ENCODE assay signal across 1 cellular context in the genomic region with DNA sequence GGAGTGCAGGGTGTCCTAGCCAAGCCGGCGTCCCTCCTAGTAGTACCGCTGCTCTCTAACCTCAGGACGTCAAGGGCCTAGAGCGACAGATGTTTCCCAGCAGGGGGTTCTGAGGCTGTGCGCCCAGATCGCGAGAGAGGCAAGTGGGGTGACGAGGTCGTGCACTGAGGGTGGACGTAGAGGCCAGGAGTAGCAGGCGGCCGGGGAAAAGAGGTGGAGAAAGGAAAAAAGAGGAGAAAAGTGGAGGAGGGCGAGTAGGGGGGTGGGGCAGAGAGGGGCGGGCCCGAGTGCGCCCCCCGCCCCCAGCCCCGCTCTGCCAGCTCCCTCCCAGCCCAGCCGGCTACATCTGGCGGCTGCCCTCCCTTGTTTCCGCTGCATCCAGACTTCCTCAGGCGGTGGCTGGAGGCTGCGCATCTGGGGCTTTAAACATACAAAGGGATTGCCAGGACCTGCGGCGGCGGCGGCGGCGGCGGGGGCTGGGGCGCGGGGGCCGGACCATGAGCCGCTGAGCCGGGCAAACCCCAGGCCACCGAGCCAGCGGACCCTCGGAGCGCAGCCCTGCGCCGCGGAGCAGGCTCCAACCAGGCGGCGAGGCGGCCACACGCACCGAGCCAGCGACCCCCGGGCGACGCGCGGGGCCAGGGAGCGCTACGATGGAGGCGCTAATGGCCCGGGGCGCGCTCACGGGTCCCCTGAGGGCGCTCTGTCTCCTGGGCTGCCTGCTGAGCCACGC.
TF ChIP-seq lines count a peak whose summit lies in the region.

A gene (plus strand): TSS at position 372 of the 733 bp plus-strand sequence. CDS start 282 bp downstream, at position 654.

TF ChIP-seq in H1, 55 proteins besides CTCF, POLR2A, EP300 and RAD21:
- no peak for TF ChIP-seq TAF1 (IDR thresholded peaks at IDR 0.05; ENCODE audit: low read depth, low read length)
- TF ChIP-seq CBX5 (IDR thresholded peaks at IDR 0.05; ENCODE audit: low read depth, low read length), result no peak
- TF ChIP-seq, protein P1, sequence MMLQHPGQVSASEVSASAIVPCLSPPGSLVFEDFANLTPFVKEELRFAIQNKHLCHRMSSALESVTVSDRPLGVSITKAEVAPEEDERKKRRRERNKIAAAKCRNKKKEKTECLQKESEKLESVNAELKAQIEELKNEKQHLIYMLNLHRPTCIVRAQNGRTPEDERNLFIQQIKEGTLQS (IDR thresholded peaks at IDR 0.05; ENCODE audit: insufficient read depth, low read depth, low read length), result no peak
- no peak for TF ChIP-seq BACH1 (IDR thresholded peaks at IDR 0.05; ENCODE audit: low read length)
- no peak for TF ChIP-seq POU5F1 (IDR thresholded peaks at IDR 0.05; ENCODE audit: low read depth, low read length)
- TF ChIP-seq HDAC2 (IDR thresholded peaks at IDR 0.05; ENCODE audit: borderline replicate concordance in 1 of 2, low read depth in 2 of 2, low read length in 2 of 2), result no peak
- TF ChIP-seq EZH2 (IDR thresholded peaks at IDR 0.05; ENCODE audit: low read depth, low read length, severe bottlenecking), result no peak
- TF ChIP-seq NRF1 (IDR thresholded peaks at IDR 0.05; ENCODE audit: low read depth, low read length), result 0 out of 2 replicates have a peak, but pooled peaks have one; percentile 5
- peak in 1 of 2 experiments; percentile 49; a peak in 1 of 4 replicates for TF ChIP-seq SIN3A (conservative IDR thresholded peaks at IDR 0.05 in 1 of 2, IDR thresholded peaks at IDR 0.05 in 1 of 2; ENCODE audit: low read depth in 1 of 2, low read length in 2 of 2)
- TF ChIP-seq KDM4A (IDR thresholded peaks at IDR 0.05; ENCODE audit: low read depth, low read length, severe bottlenecking), result peak; percentile 71
- TF ChIP-seq POLR2AphosphoS5 (IDR thresholded peaks at IDR 0.05; ENCODE audit: low read depth, low read length), result peak; percentile 32; the same call in 1 of the 2 replicates
- TF ChIP-seq TCF12 (IDR thresholded peaks at IDR 0.05; ENCODE audit: low read depth, low read length), result 0 out of 2 replicates have a peak, but pooled peaks have one; percentile 37
- no peak for TF ChIP-seq ZNF274 (IDR thresholded peaks at IDR 0.05; ENCODE audit: borderline replicate concordance, extremely low read depth, low read length)
- TF ChIP-seq NANOG (IDR thresholded peaks at IDR 0.05; ENCODE audit: insufficient read depth, low read depth, low read length, poor library complexity, severe bottlenecking), result no peak
- TF ChIP-seq YY1 (IDR thresholded peaks at IDR 0.05; ENCODE audit: low read depth, low read length), result no peak
- no peak for TF ChIP-seq KDM1A (IDR thresholded peaks at IDR 0.05; ENCODE audit: borderline replicate concordance, low read length)
- TF ChIP-seq KDM5A (IDR thresholded peaks at IDR 0.05; ENCODE audit: low read length), result no peak
- TF ChIP-seq JUND (IDR thresholded peaks at IDR 0.05; ENCODE audit: low read length), result no peak
- TF ChIP-seq CREB1 (IDR thresholded peaks at IDR 0.05), result 0 out of 2 replicates have a peak, but pooled peaks have one; percentile 1
